In the genomic region with DNA sequence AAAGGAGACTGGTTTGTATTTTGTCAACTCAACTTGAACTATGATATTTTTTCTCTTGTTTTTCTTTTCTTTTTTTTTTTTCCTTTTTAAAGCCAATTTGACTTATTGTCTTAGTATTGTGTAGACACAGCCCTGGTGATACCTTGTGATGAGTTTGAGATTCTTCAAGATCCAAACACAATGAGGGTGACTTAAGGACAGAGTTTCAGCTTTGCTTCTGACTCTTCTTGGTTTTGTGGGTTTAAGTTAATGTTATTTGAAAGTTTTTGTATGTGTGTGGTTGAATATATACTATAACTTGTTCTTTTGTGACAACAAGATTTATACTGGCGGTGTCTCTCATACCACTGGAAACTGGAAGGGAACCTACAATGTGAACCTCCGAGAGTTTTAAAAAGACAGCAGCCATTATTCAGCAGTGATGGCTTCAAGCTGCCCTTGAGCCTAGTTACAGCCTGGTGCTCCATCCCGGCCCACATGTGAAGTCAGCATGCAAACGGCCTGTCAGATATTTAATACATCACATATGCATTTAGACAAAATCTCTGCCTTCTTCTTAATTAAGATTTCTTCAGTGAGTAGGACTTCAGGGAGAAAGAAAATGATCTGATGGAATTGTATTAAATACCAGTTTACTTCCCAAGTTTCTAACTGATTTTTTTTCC, we compare ENCODE assay signal across 27 cellular contexts.
A peak's percentile ranks its signal among the peaks of the same experiment; 100 is the strongest.
DNase-seq lines count a peak whose midpoint lies in the region; ATAC-seq, FAIRE-seq and TF ChIP-seq lines count a peak whose summit lies in the region.
"Had no signal": no experiment of that assay in that cellular context is flagged by ENCODE, and none has a peak within 500 bp of the region (broad histone marks: within the 10 kb centered on the region; RNA-seq: fewer than 3 reads in every experiment).

No MANE protein-coding gene starts in this region.

- intact Hi-C loops in IMR-90 (cut with micrococcal nuclease), result loop anchor here (5.0 kb wide), 1 partner anchor 64 kb away; no protein-coding TSS in a partner anchor

- H3K36me3 ChIP-seq in IMR-90 (ENCODE audit: control insufficient read depth, insufficient read depth, low read length), result no peaks in the 10 kb centered on the region
- H3K36me3 ChIP-seq in BE2C, result no peaks in the 10 kb centered on the region
- H3K36me3 ChIP-seq: ascending aorta, neutrophil, thyroid gland had no signal

- TF ChIP-seq EP300 in A549 (IDR thresholded peaks at IDR 0.05), result no peak

- WGBS in A549 (ENCODE audit: missing lambda C conversion rate), result 78% methylated on average over 4 of the region's 4 CpGs
- WGBS in IMR-90 (ENCODE audit: extremely low coverage in 2 of 2, insufficient read length in 1 of 2), 2 experiments, result 71% methylated on average over 2 of the region's 4 CpGs; no CpG with 5 or more reads in 1 of the 2 experiments

- H3K9me1 ChIP-seq in IMR-90 (ENCODE audit: insufficient read depth, low read length), result peaks cover 3% of the 10 kb centered on the region; the same call in 1 of the 2 replicates

- H2BK20ac ChIP-seq in IMR-90 (ENCODE audit: low read depth, low read length), result peak overlapping the region; percentile 54; the same call in 1 of the 2 replicates

- peaks cover 17% of the 10 kb centered on the region for H3K9me3 ChIP-seq in A549
- peaks cover 3% of the 10 kb centered on the region; the same call in 1 of the 2 replicates for H3K9me3 ChIP-seq in IMR-90 (ENCODE audit: control insufficient read depth, insufficient read depth, low read length)
- no peaks in the 10 kb centered on the region for H3K9me3 ChIP-seq in BE2C
- H3K9me3 ChIP-seq: neutrophil, thyroid gland had no signal

- H4K5ac ChIP-seq in IMR-90 (ENCODE audit: low read depth, low read length), result peak overlapping the region; percentile 60; the same call in 1 of the 2 replicates

- in situ Hi-C loops in IMR-90 (cut with MboI; ENCODE audit: low sequenced_read_pairs) (no loop called here), astrocyte of the spinal cord (cut with HindIII; ENCODE audit: low sequenced_read_pairs) (no loop called here)

- peak overlapping the region; percentile 98; the same call in 1 of the 2 replicates for H3K18ac ChIP-seq in IMR-90 (ENCODE audit: low read depth, low read length)

- H2BK120ac ChIP-seq in IMR-90 (ENCODE audit: low read depth, low read length), result peak overlapping the region; percentile 98

- DNase-seq in A549 (ENCODE audit: low read depth in 1 of 2, low spot score in 1 of 2) (no peak), IMR-90 (no peak), astrocyte of the spinal cord (ENCODE audit: low read depth, low spot score) (peak; percentile 24), mesothelial cell of epicardium (ENCODE audit: low spot score in 2 of 2, unreplicated experiment in 2 of 2) (no peak), NCI-H1694 (lab: John Stamatoyannopoulos, UW) (no peak), BE2C (no peak), T-helper 2 cell (no peak)
- DNase-seq: activated CD4-positive, CD25-positive, alpha-beta regulatory T cell treated with anti-CD3 and anti-CD28 coated beads, Interleukin-2, amount 50 U/mL, for 72 hours; activated CD8-positive, alpha-beta T cell treated with anti-CD3 and anti-CD28 coated beads, Interleukin-2, amount 10 ng/mL, durations not matched to agents 7 days and 5 days; central memory CD4-positive, alpha-beta T cell; head of caudate nucleus; Karpas-422; NCI-H146; NCI-H446; NCI-H774; stimulated activated naive CD8-positive, alpha-beta T cell treated with anti-CD3 and anti-CD28 coated beads, Interleukin-15, amount 100 ng/mL, for 72 hours; thyroid gland had no signal

- H3K4me3 ChIP-seq in A549 (no peak overlapping the region), IMR-90 (ENCODE audit: insufficient read depth, low read depth, low read length) (no peak overlapping the region), astrocyte of the spinal cord (ENCODE audit: low read depth, low read length) (no peak overlapping the region), BE2C (ENCODE audit: low read depth, low read length) (no peak overlapping the region)
- H3K4me3 ChIP-seq: ascending aorta, thyroid gland had no signal

- H3K27ac Mint-ChIP-seq in mesothelial cell of epicardium, result peak overlapping the region; percentile 96
- H3K27ac Mint-ChIP-seq: activated CD8-positive, alpha-beta T cell treated with anti-CD3 and anti-CD28 coated beads, Interleukin-2, amount 10 ng/mL, durations not matched to agents 7 days and 5 days; activated naive CD8-positive, alpha-beta T cell; T-helper 1 cell treated with Interleukin-12 subunit alpha and Interleukin-12 subunit beta and Interleukin-4 antibody, amounts not matched to agents 30 μg/mL and 1 μg/mL, for 36 hours had no signal

- TF ChIP-seq POLR2A in A549 (IDR thresholded peaks at IDR 0.05; ENCODE audit: low read length) (no peak), IMR-90 (IDR thresholded peaks at IDR 0.05; ENCODE audit: low read depth, low read length) (no peak)

- H2BK5ac ChIP-seq in IMR-90 (ENCODE audit: low read depth, low read length, poor library complexity, severe bottlenecking), result peak overlapping the region; percentile 90

- H3K4me2 ChIP-seq in A549 (peak overlapping the region; percentile 12; the same call in 1 of the 3 replicates), IMR-90 (ENCODE audit: low read depth, low read length) (no peak overlapping the region)

- H3K56ac ChIP-seq in IMR-90 (ENCODE audit: extremely low read depth, insufficient read depth, low read length), result 0 out of 2 replicates have a peak overlapping the region, but pooled peaks have one; percentile 81

- H3K4ac ChIP-seq in IMR-90 (ENCODE audit: low read depth, low read length), result peak overlapping the region; percentile 73

- H3K27ac ChIP-seq in A549, result peak overlapping the region; percentile 79 to 87
- H3K27ac ChIP-seq in IMR-90 (ENCODE audit: insufficient read depth, low read length), result peak overlapping the region; percentile 7; the same call in 1 of the 2 replicates
- H3K27ac ChIP-seq: ascending aorta, HL-60, neutrophil, thyroid gland had no signal

- H3K4me1 ChIP-seq in A549 (peaks cover 27% of the 10 kb centered on the region), IMR-90 (ENCODE audit: control insufficient read depth, insufficient read depth, low read length) (peaks cover 7% of the 10 kb centered on the region), BE2C (no peaks in the 10 kb centered on the region)
- H3K4me1 ChIP-seq: ascending aorta, thyroid gland had no signal

- TF ChIP-seq CTCF in A549 (IDR thresholded peaks at IDR 0.05), result no peak
- TF ChIP-seq CTCF in IMR-90 (conservative IDR thresholded peaks at IDR 0.05; ENCODE audit: low read depth, low read length), result no peak
- TF ChIP-seq CTCF in astrocyte of the spinal cord (IDR thresholded peaks at IDR 0.05; ENCODE audit: low read depth, low read length), result no peak
- TF ChIP-seq CTCF in mesothelial cell of epicardium (IDR thresholded peaks at IDR 0.05; ENCODE audit: unreplicated experiment), result no peak
- no peak for TF ChIP-seq CTCF in BE2C (IDR thresholded peaks at IDR 0.05; ENCODE audit: low read depth, low read length)

- peak overlapping the region; percentile 35; the same call in 1 of the 2 replicates for H4K91ac ChIP-seq in IMR-90 (ENCODE audit: insufficient read depth, low read depth, low read length)

- no peak for ATAC-seq in A549
- ATAC-seq in IMR-90 (ENCODE audit: low read depth), result no peak
- ATAC-seq in GM19463 (IDR thresholded peaks at IDR 0.05; ENCODE audit: unreplicated experiment), result no peak
- ATAC-seq: activated CD8-positive, alpha-beta T cell treated with anti-CD3 and anti-CD28 coated beads, Interleukin-2, amount 10 ng/mL, durations not matched to agents 7 days and 5 days; stimulated activated naive CD8-positive, alpha-beta T cell treated with anti-CD3 and anti-CD28 coated beads, Interleukin-15, amount 100 ng/mL, for 72 hours had no signal

- no peaks in the 10 kb centered on the region for H3K27me3 ChIP-seq in IMR-90 (ENCODE audit: control insufficient read depth, insufficient read depth, low read length)
- no peaks in the 10 kb centered on the region for H3K27me3 ChIP-seq in BE2C
- H3K27me3 ChIP-seq: ascending aorta, neutrophil, thyroid gland had no signal

- no TSS peak for BruUV-seq in IMR-90 (replicated peaks; lab: Mats Ljungman, UMichigan)

- no peak overlapping the region for H2AK9ac ChIP-seq in IMR-90 (replicated peaks; ENCODE audit: low read depth, low read length, poor library complexity)

- H3K14ac ChIP-seq in IMR-90 (replicated peaks; ENCODE audit: low read depth, low read length), result peak overlapping the region; percentile 54

- CTCF ChIA-PET in A549 (lab: Yijun Ruan, JAX) (interaction anchor here (0.6 to 0.7 kb wide), 2 partner anchors 77 to 174 kb away, joined by 3 read pairs; no protein-coding TSS in a partner anchor), IMR-90 (lab: Yijun Ruan, JAX) (interaction anchor here (1.0 kb wide), 1 partner anchor 19 kb away, joined by 3 read pairs; no protein-coding TSS in a partner anchor)

- no peak overlapping the region for H3K9ac ChIP-seq in IMR-90 (ENCODE audit: low read depth, low read length)

- peak overlapping the region; percentile 59 for H2AFZ ChIP-seq in IMR-90 (replicated peaks; ENCODE audit: low read length, poor library complexity)

- peak overlapping the region; percentile 35; the same call in 1 of the 2 replicates for H2AK5ac ChIP-seq in IMR-90 (ENCODE audit: low read depth, low read length)

- peak; percentile 43 for FAIRE-seq in A549 (lab: Jason Lieb, UNC)
- FAIRE-seq: A204.1, endometrium, GM18507, H1 had no signal

- H3K79me1 ChIP-seq in IMR-90 (ENCODE audit: low read depth in 1 of 2, low read length in 2 of 2), result no peaks in the 10 kb centered on the region

- POLR2A ChIA-PET in A549 (lab: Yijun Ruan, JAX) (interaction anchor here (1.7 to 2.1 kb wide), 2 partner anchors 29 to 32 kb away, joined by 4 to 8 read pairs; no protein-coding TSS in a partner anchor), IMR-90 (lab: Charles Lee; ENCODE audit: unreplicated experiment) (no interaction called here)

- peak overlapping the region; percentile 61; the same call in 1 of the 3 replicates for H2BK15ac ChIP-seq in IMR-90 (ENCODE audit: low read depth, low read length)

- 0 out of 2 replicates have a peak overlapping the region, but pooled peaks have one; percentile 19 for H3K23ac ChIP-seq in IMR-90 (ENCODE audit: low read depth, low read length)

- H3K9me3 Mint-ChIP-seq in mesothelial cell of epicardium, result peaks cover 10% of the 10 kb centered on the region
- H3K9me3 Mint-ChIP-seq: T-helper 1 cell treated with Interleukin-12 subunit alpha and Interleukin-12 subunit beta and Interleukin-4 antibody, amounts not matched to agents 30 μg/mL and 1 μg/mL, for 36 hours had no signal

- dilution Hi-C loops in IMR-90 (cut with HindIII; ENCODE audit: low sequenced_read_pairs, unreplicated experiment), result no loop called here

- peaks cover 37% of the 10 kb centered on the region for H3K4me1 Mint-ChIP-seq in mesothelial cell of epicardium
- H3K4me1 Mint-ChIP-seq: stimulated activated naive CD8-positive, alpha-beta T cell treated with anti-CD3 and anti-CD28 coated beads, Interleukin-15, amount 100 ng/mL, for 72 hours had no signal

- H3K36me3 Mint-ChIP-seq in mesothelial cell of epicardium, result peaks cover 8% of the 10 kb centered on the region
- H3K36me3 Mint-ChIP-seq: activated naive CD8-positive, alpha-beta T cell had no signal

- peak overlapping the region; percentile 70 for H4K8ac ChIP-seq in IMR-90 (ENCODE audit: low read depth in 2 of 2, low read length in 2 of 2)

- no peaks in the 10 kb centered on the region for H3K27me3 Mint-ChIP-seq in mesothelial cell of epicardium (ENCODE audit: low read depth)
- H3K27me3 Mint-ChIP-seq: activated naive CD8-positive, alpha-beta T cell had no signal

- no peak overlapping the region for H3K4me3 Mint-ChIP-seq in mesothelial cell of epicardium
- H3K4me3 Mint-ChIP-seq: activated CD8-positive, alpha-beta T cell treated with anti-CD3 and anti-CD28 coated beads, Interleukin-2, amount 10 ng/mL, durations not matched to agents 7 days and 5 days; activated naive CD8-positive, alpha-beta T cell; stimulated activated naive CD8-positive, alpha-beta T cell treated with anti-CD3 and anti-CD28 coated beads, Interleukin-15, amount 100 ng/mL, for 72 hours; T-helper 1 cell treated with Interleukin-12 subunit alpha and Interleukin-12 subunit beta and Interleukin-4 antibody, amounts not matched to agents 30 μg/mL and 1 μg/mL, for 36 hours had no signal

- TF ChIP-seq RAD21 in A549 (conservative IDR thresholded peaks at IDR 0.05 in 1 of 2, IDR thresholded peaks at IDR 0.05 in 1 of 2) (no peak), IMR-90 (IDR thresholded peaks at IDR 0.05; ENCODE audit: low read length) (no peak)

- H4K20me1 ChIP-seq in IMR-90 (ENCODE audit: insufficient read depth, low read length), result no peaks in the 10 kb centered on the region
